15 cellular contexts compared by ENCODE assay signal in genomic region chr15:42796955-42797779, GRCh38.
DNase-seq lines count a peak whose midpoint lies in the region; ATAC-seq, FAIRE-seq and TF ChIP-seq lines count a peak whose summit lies in the region.
"Had no signal": no experiment of that assay in that cellular context is flagged by ENCODE, and none has a peak within 500 bp of the region (broad histone marks: within the 10 kb centered on the region; RNA-seq: fewer than 3 reads in every experiment).

No MANE protein-coding gene starts in this region.

- H3K27ac ChIP-seq in C4-2B (no peak overlapping the region), K562 (ENCODE audit: extremely low read depth, low read depth, low read length) (no peak overlapping the region), smooth muscle cell (ENCODE audit: low read depth) (no peak overlapping the region)

- H3K9me3 ChIP-seq in K562 (replicated peaks; ENCODE audit: control insufficient read depth, insufficient read depth, low read depth, low read length) (no peaks in the 10 kb centered on the region), mucosa of descending colon (no peaks in the 10 kb centered on the region), T-helper 17 cell (ENCODE audit: control insufficient read depth, low read length, poor library complexity, severe bottlenecking) (no peaks in the 10 kb centered on the region), smooth muscle cell (replicated peaks; ENCODE audit: low read depth) (no peaks in the 10 kb centered on the region)

- H3F3A ChIP-seq in smooth muscle cell (ENCODE audit: low read depth): no peaks in the 10 kb centered on the region

- H2AFZ ChIP-seq in K562 (ENCODE audit: low read depth, low read length) (no peak overlapping the region), smooth muscle cell (ENCODE audit: low read depth) (no peak overlapping the region)

- H4K20me1 ChIP-seq in K562 (replicated peaks; ENCODE audit: control insufficient read depth, insufficient read depth, low read length) (no peaks in the 10 kb centered on the region), smooth muscle cell (ENCODE audit: low read depth) (no peaks in the 10 kb centered on the region)

- CTCF ChIA-PET in K562 (lab: Yijun Ruan, JAX; ENCODE audit: low intra/inter-chr PET ratio): interaction anchor here (0.8 to 1.7 kb wide), 2 partner anchors 130 to 407 kb away, joined by 6 to 19 read pairs; no protein-coding TSS in a partner anchor

- no peaks in the 10 kb centered on the region for H3K27me3 ChIP-seq in K562 (ENCODE audit: control insufficient read depth in 2 of 2, insufficient read depth in 2 of 2, low read length in 2 of 2)
- H3K27me3 ChIP-seq in smooth muscle cell (ENCODE audit: low read depth): no peaks in the 10 kb centered on the region

- H3K4me2 ChIP-seq in K562 (ENCODE audit: insufficient read depth, low read length) (no peak overlapping the region), smooth muscle cell (no peak overlapping the region)

- peaks cover 13% of the 10 kb centered on the region for H3K4me1 Mint-ChIP-seq in T-helper 17 cell

- DNase-seq in LHCN-M2 (ENCODE audit: low read depth) (peak; percentile 24), K562 (ENCODE audit: extremely low read depth in 1 of 4, low spot score in 3 of 4) (peak in 1 of 4 experiments; percentile 10), mucosa of descending colon (no peak), Kasumi-1 (lab: John Stamatoyannopoulos, UW) (no peak), T-helper 17 cell (no peak), smooth muscle cell (lab: John Stamatoyannopoulos, UW; ENCODE audit: unreplicated experiment) (no peak)
- DNase-seq: activated CD4-positive, alpha-beta memory T cell treated with anti-CD3 and anti-CD28 coated beads for 36 hours; activated gamma-delta T cell; caudate nucleus; left ventricle myocardium superior; MV-4-11; NCI-H510A treated with DMSO at 0.1 percent for 48 hours had no signal

- H3K4me3 ChIP-seq in K562: no peak overlapping the region
- no peak overlapping the region for H3K4me3 ChIP-seq in mucosa of descending colon
- no peak overlapping the region for H3K4me3 ChIP-seq in smooth muscle cell

- no peaks in the 10 kb centered on the region for H3K79me2 ChIP-seq in K562 (ENCODE audit: control insufficient read depth, insufficient read depth, low read length)
- H3K79me2 ChIP-seq in smooth muscle cell (ENCODE audit: low read depth): no peaks in the 10 kb centered on the region

- ATAC-seq in K562 (no peak), mucosa of descending colon (peak; percentile 46), GM21723 (IDR thresholded peaks at IDR 0.05; ENCODE audit: unreplicated experiment) (no peak), T-helper 17 cell (no peak)
- ATAC-seq: left ventricle myocardium superior; natural killer cell treated with Interleukin-12 subunit alpha and Interleukin-12 subunit beta and Interleukin-15 and Interleukin-18, amount 100 ng/mL, for 72 hours had no signal

- H3K36me3 ChIP-seq in K562 (ENCODE audit: control insufficient read depth, insufficient read depth, low read length) (0 out of 3 replicates have a peak, but pooled peaks cover 2% of the 10 kb centered on the region), mucosa of descending colon (ENCODE audit: low read depth) (no peaks in the 10 kb centered on the region), smooth muscle cell (ENCODE audit: low read depth) (no peaks in the 10 kb centered on the region)

- no peak overlapping the region for H3K9ac ChIP-seq in K562 (ENCODE audit: insufficient read depth in 1 of 2, low read depth in 2 of 2, low read length in 2 of 2)
- no peak overlapping the region for H3K9ac ChIP-seq in smooth muscle cell (ENCODE audit: low read depth)

- peaks cover 11% of the 10 kb centered on the region for H3K36me3 Mint-ChIP-seq in T-helper 17 cell (ENCODE audit: low read depth)

- FAIRE-seq in K562 (lab: Jason Lieb, UNC): no peak

- peak; percentile 37 for TF ChIP-seq CTCF in C4-2B (conservative IDR thresholded peaks at IDR 0.05)
- TF ChIP-seq CTCF in K562 (IDR thresholded peaks at IDR 0.05 in 2 of 3, conservative IDR thresholded peaks at IDR 0.05 in 1 of 3; ENCODE audit: insufficient read depth in 2 of 3, low read depth in 1 of 3, low read length in 3 of 3): peak in 2 of 3 experiments; percentile 11 to 36; a peak in 1 of 6 replicates
- no peak for TF ChIP-seq CTCF in mucosa of descending colon (IDR thresholded peaks at IDR 0.05)
- TF ChIP-seq CTCF in smooth muscle cell (IDR thresholded peaks at IDR 0.05; ENCODE audit: borderline replicate concordance, insufficient read depth, poor library complexity, severe bottlenecking): no peak

- TF ChIP-seq EP300 in K562 (IDR thresholded peaks at IDR 0.05; ENCODE audit: low read length): no peak

- no TSS peak for BruUV-seq in K562 (replicated peaks; lab: Mats Ljungman, UMichigan)

- intact Hi-C loops in K562 (cut with micrococcal nuclease): no loop called here
- intact Hi-C loops in mucosa of descending colon (cut with DNase I, micrococcal nuclease): no loop called here

- 71% methylated on average over 5 of the region's 5 CpGs for WGBS in K562 (ENCODE audit: insufficient coverage, low coverage, missing lambda C conversion rate)
- WGBS in smooth muscle cell (ENCODE audit: low lambda C conversion rate): 97% methylated on average over 5 of the region's 5 CpGs

- TF ChIP-seq POLR2A in K562 (conservative IDR thresholded peaks at IDR 0.05): no peak

- no peak overlapping the region for H3K27ac Mint-ChIP-seq in T-helper 17 cell
- H3K27ac Mint-ChIP-seq: activated CD4-positive, alpha-beta memory T cell treated with anti-CD3 and anti-CD28 coated beads for 36 hours; natural killer cell treated with Interleukin-12 subunit alpha and Interleukin-12 subunit beta and Interleukin-15 and Interleukin-18, amount 100 ng/mL, for 72 hours had no signal

- peaks cover 0 to 4% of the 10 kb centered on the region in 2 experiments; a peak in 1 of 5 replicates for H3K4me1 ChIP-seq in K562 (replicated peaks in 1 of 2; ENCODE audit: control insufficient read depth in 2 of 2, insufficient read depth in 2 of 2, low read length in 2 of 2)
- no peaks in the 10 kb centered on the region for H3K4me1 ChIP-seq in mucosa of descending colon (ENCODE audit: low read depth)
- H3K4me1 ChIP-seq in smooth muscle cell (ENCODE audit: low read depth): no peaks in the 10 kb centered on the region

- H3K27me3 Mint-ChIP-seq in T-helper 17 cell: no peaks in the 10 kb centered on the region
- H3K27me3 Mint-ChIP-seq: activated CD4-positive, alpha-beta memory T cell treated with anti-CD3 and anti-CD28 coated beads for 36 hours; natural killer cell treated with Interleukin-12 subunit alpha and Interleukin-12 subunit beta and Interleukin-15 and Interleukin-18, amount 100 ng/mL, for 72 hours had no signal

- H3K9me1 ChIP-seq in K562 (ENCODE audit: control insufficient read depth, insufficient read depth, low read length): no peaks in the 10 kb centered on the region

- in situ Hi-C loops in K562 (cut with MboI): no loop called here

- TF ChIP-seq RAD21 in K562 (CRISPR knock-in tag; conservative IDR thresholded peaks at IDR 0.05 in 1 of 2, IDR thresholded peaks at IDR 0.05 in 1 of 2): peak in 1 of 2 experiments; percentile 34; a peak in 2 of 4 replicates

- POLR2A ChIA-PET in K562 (lab: Yijun Ruan, JAX): no interaction called here

- H3K4me3 Mint-ChIP-seq in T-helper 17 cell: no peak overlapping the region
- H3K4me3 Mint-ChIP-seq: activated CD4-positive, alpha-beta memory T cell treated with anti-CD3 and anti-CD28 coated beads for 36 hours; natural killer cell treated with Interleukin-12 subunit alpha and Interleukin-12 subunit beta and Interleukin-15 and Interleukin-18, amount 100 ng/mL, for 72 hours had no signal

TF ChIP-seq in K562, 482 proteins besides CTCF, POLR2A, EP300 and RAD21:
- no peak for TF ChIP-seq CAMTA2 (CRISPR knock-in tag; conservative IDR thresholded peaks at IDR 0.05)
- TF ChIP-seq ZNF589 (CRISPR knock-in tag; IDR thresholded peaks at IDR 0.05; ENCODE audit: low read depth): no peak
- no peak for TF ChIP-seq NBN (IDR thresholded peaks at IDR 0.05; ENCODE audit: low read depth)
- TF ChIP-seq ZFP91 (CRISPR knock-in tag; IDR thresholded peaks at IDR 0.05): no peak
- TF ChIP-seq SNRNP70 (optimal IDR thresholded peaks at IDR 0.05; ENCODE audit: low read depth, low read length): no peak
- no peak for TF ChIP-seq FOXP4 (CRISPR knock-in tag; IDR thresholded peaks at IDR 0.05; ENCODE audit: borderline replicate concordance)
- no peak for TF ChIP-seq ZSCAN29 (IDR thresholded peaks at IDR 0.05)
- TF ChIP-seq OTX1 (CRISPR knock-in tag; IDR thresholded peaks at IDR 0.05): no peak
- TF ChIP-seq NFIX (CRISPR knock-in tag; IDR thresholded peaks at IDR 0.05; ENCODE audit: low read depth): no peak
- no peak for TF ChIP-seq DIDO1 (tag; IDR thresholded peaks at IDR 0.05; ENCODE audit: low read depth)
- no peak for TF ChIP-seq ZNF274 (IDR thresholded peaks at IDR 0.05; ENCODE audit: borderline replicate concordance, low read depth, low read length)

Comparison
In these comparisons a context has a peak if more than half of its experiments do, and no peak if none do; other contexts are left out.
1. CTCF ChIP-seq: peak in C4-2B (single experiment) and K562 (2 of 3); none in mucosa of descending colon (single experiment) and smooth muscle cell (single experiment).